1 cellular context compared by ENCODE assay signal in the genomic region with DNA sequence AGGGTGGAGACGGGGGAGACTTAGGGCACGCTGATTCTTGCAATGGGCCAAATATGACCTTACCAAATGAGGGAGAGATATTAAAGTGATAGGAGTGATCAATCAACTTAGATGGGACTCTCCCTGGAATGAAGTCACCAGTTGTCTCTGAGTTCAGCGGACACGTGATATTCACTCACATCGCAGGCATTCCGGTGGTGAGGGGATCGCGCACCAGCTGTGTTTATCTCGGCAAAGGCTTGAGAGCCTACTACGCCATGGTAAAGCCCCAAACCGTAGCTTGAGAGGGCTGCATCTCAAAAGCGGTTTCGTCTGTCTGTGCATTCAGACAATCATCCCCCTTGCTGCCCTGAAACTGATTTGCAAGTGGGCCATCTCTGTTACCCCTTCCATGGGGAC.
TF ChIP-seq lines count a peak whose summit lies in the region.

No MANE protein-coding gene starts in this region.

TF ChIP-seq in H1, 55 proteins besides CTCF, POLR2A, EP300 and RAD21:
- TF ChIP-seq EZH2 (IDR thresholded peaks at IDR 0.05; ENCODE audit: low read depth, low read length, severe bottlenecking) (peak; percentile 7), SP1 (IDR thresholded peaks at IDR 0.05; ENCODE audit: low read depth, low read length) (no peak), KDM5A (IDR thresholded peaks at IDR 0.05; ENCODE audit: low read length) (no peak), SIX5 (IDR thresholded peaks at IDR 0.05; ENCODE audit: low read depth, low read length) (no peak), CREB1 (IDR thresholded peaks at IDR 0.05) (no peak), TAF7 (optimal IDR thresholded peaks at IDR 0.05; ENCODE audit: borderline replicate concordance, low read depth, low read length) (no peak), TEAD4 (IDR thresholded peaks at IDR 0.05; ENCODE audit: low read depth, low read length) (peak; percentile 73), POLR2AphosphoS5 (IDR thresholded peaks at IDR 0.05; ENCODE audit: low read depth, low read length) (no peak)
- TF ChIP-seq, protein P1, sequence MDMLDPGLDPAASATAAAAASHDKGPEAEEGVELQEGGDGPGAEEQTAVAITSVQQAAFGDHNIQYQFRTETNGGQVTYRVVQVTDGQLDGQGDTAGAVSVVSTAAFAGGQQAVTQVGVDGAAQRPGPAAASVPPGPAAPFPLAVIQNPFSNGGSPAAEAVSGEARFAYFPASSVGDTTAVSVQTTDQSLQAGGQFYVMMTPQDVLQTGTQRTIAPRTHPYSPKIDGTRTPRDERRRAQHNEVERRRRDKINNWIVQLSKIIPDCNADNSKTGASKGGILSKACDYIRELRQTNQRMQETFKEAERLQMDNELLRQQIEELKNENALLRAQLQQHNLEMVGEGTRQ (IDR thresholded peaks at IDR 0.05; ENCODE audit: low read length), result peak; percentile 36
